21 cellular contexts compared by ENCODE assay signal in genomic region chr6:63793727-63794126, GRCh38.
"Had no signal": no experiment of that assay in that cellular context is flagged by ENCODE, and none has a peak within 500 bp of the region (broad histone marks: within the 10 kb centered on the region; RNA-seq: fewer than 3 reads in every experiment).

No MANE protein-coding gene starts in this region.

- H3K4me3 ChIP-seq: body of pancreas, hepatocyte, left lung, neural progenitor cell, tibial artery, uterus had no signal

- H3K79me2 ChIP-seq: hepatocyte had no signal

- H3K4me1 ChIP-seq: body of pancreas, tibial artery, uterus had no signal

- H3K27ac ChIP-seq: body of pancreas, left lung, neural progenitor cell, tibial artery, uterus had no signal

- H3K36me3 ChIP-seq: left lung, neural progenitor cell, tibial artery, uterus had no signal

- DNase-seq: activated CD4-positive, alpha-beta T cell treated with anti-CD3 and anti-CD28 coated beads for 48 hours; activated CD8-positive, alpha-beta memory T cell treated with anti-CD3 and anti-CD28 coated beads, Interleukin-2, amount 50 U/mL, for 4 hours; activated CD8-positive, alpha-beta T cell treated with anti-CD3 and anti-CD28 coated beads, Interleukin-2, amount 10 ng/mL, durations not matched to agents 7 days and 5 days; activated gamma-delta T cell; activated T-cell treated with anti-CD3 and anti-CD28 coated beads, Interleukin-2, amount 50 U/mL, for 72 hours; amygdala; body of pancreas; caudate nucleus; left lung; mammary epithelial cell; naive B cell; retina; stimulated activated CD4-positive, alpha-beta T cell treated with anti-CD3 and anti-CD28 coated beads, Interleukin-4, amount 100 ng/mL, for 1 hour; stimulated activated naive CD4-positive, alpha-beta T cell; tibial artery; uterus had no signal

- ATAC-seq: activated CD8-positive, alpha-beta T cell treated with anti-CD3 and anti-CD28 coated beads, Interleukin-2, amount 10 ng/mL, durations not matched to agents 7 days and 5 days; activated T-cell treated with anti-CD3 and anti-CD28 coated beads, Interleukin-2, amount 50 U/mL, for 72 hours; body of pancreas; left lung; WTC11 had no signal

- H3K4me2 ChIP-seq: neural progenitor cell had no signal

- H3K9ac ChIP-seq: neural progenitor cell had no signal

- FAIRE-seq: colon, keratinocyte had no signal

- H3K9me3 ChIP-seq: body of pancreas, left lung, tibial artery, uterus had no signal

- H3K27me3 ChIP-seq: body of pancreas, hepatocyte, neural progenitor cell, tibial artery, uterus had no signal
